Comparison of ENCODE assay signal across 8 cellular contexts in genomic region chr2:230925879-230926765, GRCh38. TPM values are rescaled to one million over a fixed set of nuclear protein-coding genes. Genes with fewer than 3 reads are reported as not detected.
DNase-seq lines count a peak whose midpoint lies in the region; ATAC-seq and TF ChIP-seq lines count a peak whose summit lies in the region.

No MANE protein-coding gene starts in this region.

- H3K4me3 ChIP-seq in NB4 (ENCODE audit: low read depth, low read length) (no peak overlapping the region), fibroblast of villous mesenchyme (ENCODE audit: low read depth, low read length) (no peak overlapping the region)

- TF ChIP-seq CTCF in GM12872 (IDR thresholded peaks at IDR 0.05; ENCODE audit: insufficient read depth, low read depth, low read length) (peak; percentile 56), NB4 (IDR thresholded peaks at IDR 0.05; ENCODE audit: low read depth, low read length) (peak; percentile 26), fibroblast of villous mesenchyme (IDR thresholded peaks at IDR 0.05; ENCODE audit: insufficient read depth, low read depth, low read length) (peak; percentile 28)

- no peak for TF ChIP-seq POLR2A in NB4 (IDR thresholded peaks at IDR 0.05; ENCODE audit: extremely low read depth, insufficient read length)

- DNase-seq in NB4 (ENCODE audit: low read depth) (peak; percentile 44), fibroblast of villous mesenchyme (ENCODE audit: low read depth) (no peak), T1000 (lab: John Stamatoyannopoulos, UW) (no peak), NCI-H2029 treated with DMSO at 0.1 percent for 48 hours (lab: John Stamatoyannopoulos, UW) (no peak), NCI-H2196 (lab: John Stamatoyannopoulos, UW; ENCODE audit: unreplicated experiment) (no peak), cortex of kidney (lab: John Stamatoyannopoulos, UW) (no peak)

- ATAC-seq in GM21528 (IDR thresholded peaks at IDR 0.05; ENCODE audit: low FRiP score, unreplicated experiment): peak; percentile 28

RNA-seq across cellular contexts. Expression of gene GPR55, which starts 1.1 kb away (rescaled TPM):
- total RNA-seq in fibroblast of villous mesenchyme: not detected in 2 replicates
